ENCODE assay signal across 8 cellular contexts in genomic region chr2:156769802-156770201, GRCh38.
"Had no signal": no experiment of that assay in that cellular context is flagged by ENCODE, and none has a peak within 500 bp of the region (broad histone marks: within the 10 kb centered on the region; RNA-seq: fewer than 3 reads in every experiment).

No MANE protein-coding gene starts in this region.

- H3K27ac ChIP-seq: HL-60, KMS-11 had no signal

- ATAC-seq: K562 had no signal

- DNase-seq: IMR-90, KBM-7, KG1 had no signal

- H3K9ac ChIP-seq: KMS-11 had no signal

- H3K4me3 Mint-ChIP-seq: IgD-negative memory B cell had no signal

- FAIRE-seq: HTR-8/SVneo, K562 had no signal

- H3K36me3 Mint-ChIP-seq: IgD-negative memory B cell had no signal

- H3K4me1 Mint-ChIP-seq: IgD-negative memory B cell had no signal

- H3K27me3 Mint-ChIP-seq: IgD-negative memory B cell had no signal

- H3K4me2 ChIP-seq: KMS-11 had no signal

- H3K4me3 ChIP-seq: K562 had no signal

- H3K27ac Mint-ChIP-seq: IgD-negative memory B cell had no signal
